9 cellular contexts compared by ENCODE assay signal in the genomic region with DNA sequence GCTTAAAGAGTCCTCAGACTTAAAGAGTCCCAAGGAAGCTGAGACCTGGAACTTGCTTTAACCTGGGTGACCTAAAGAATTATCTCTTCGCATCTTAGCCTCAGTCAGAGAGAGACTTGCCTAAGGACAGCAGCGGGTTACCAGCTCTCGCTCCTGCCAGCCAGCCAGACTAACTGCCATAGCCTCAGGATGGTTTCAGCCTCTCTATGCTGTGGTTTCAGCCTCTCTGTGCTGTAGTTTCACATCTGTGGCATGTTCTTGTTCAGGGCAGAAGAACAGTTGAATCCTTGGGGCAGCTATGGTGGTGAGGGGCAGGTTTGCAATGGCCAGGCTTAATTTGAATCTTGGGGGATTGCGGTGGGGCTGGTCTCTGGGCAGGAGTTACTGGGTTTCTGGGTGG. TPM values are rescaled to one million over a fixed set of nuclear protein-coding genes. Genes with fewer than 3 reads are reported as not detected.
DNase-seq lines count a peak whose midpoint lies in the region; ATAC-seq and TF ChIP-seq lines count a peak whose summit lies in the region.
"Had no signal": no experiment of that assay in that cellular context is flagged by ENCODE, and none has a peak within 500 bp of the region (broad histone marks: within the 10 kb centered on the region; RNA-seq: fewer than 3 reads in every experiment).

No MANE protein-coding gene starts in this region.

- peaks cover 56% of the 10 kb centered on the region for H3K4me1 Mint-ChIP-seq in activated naive CD8-positive, alpha-beta T cell treated with anti-CD3 and anti-CD28 coated beads, Interleukin-2, amount 50 U/mL, for 24 hours
- H3K4me1 Mint-ChIP-seq in memory B cell: peaks cover 40% of the 10 kb centered on the region

- H3K27ac Mint-ChIP-seq in activated naive CD8-positive, alpha-beta T cell treated with anti-CD3 and anti-CD28 coated beads, Interleukin-2, amount 50 U/mL, for 24 hours: peak overlapping the region; percentile 60
- peak overlapping the region; percentile 36 for H3K27ac Mint-ChIP-seq in memory B cell

- H3K27me3 ChIP-seq in left ventricle myocardium inferior (ENCODE audit: low read depth) (no peaks in the 10 kb centered on the region), uterus (no peaks in the 10 kb centered on the region)

- H3K9me3 Mint-ChIP-seq in activated naive CD8-positive, alpha-beta T cell treated with anti-CD3 and anti-CD28 coated beads, Interleukin-2, amount 50 U/mL, for 24 hours: no peaks in the 10 kb centered on the region
- H3K9me3 Mint-ChIP-seq in memory B cell: no peaks in the 10 kb centered on the region

- H3K4me3 ChIP-seq in left ventricle myocardium inferior (peak overlapping the region; percentile 80), uterus (no peak overlapping the region)

- TF ChIP-seq POLR2A in uterus (IDR thresholded peaks at IDR 0.05): no peak

- no peaks in the 10 kb centered on the region for H3K9me3 ChIP-seq in left ventricle myocardium inferior (replicated peaks)
- no peaks in the 10 kb centered on the region for H3K9me3 ChIP-seq in uterus

- intact Hi-C loops in left ventricle myocardium inferior (cut with micrococcal nuclease) (no loop called here), Right ventricle myocardium inferior (cut with DNase I) (no loop called here), uterus (cut with DNase I; ENCODE audit: low total_unique reads) (no loop called here)

- peaks cover 5% of the 10 kb centered on the region for H3K36me3 Mint-ChIP-seq in activated naive CD8-positive, alpha-beta T cell treated with anti-CD3 and anti-CD28 coated beads, Interleukin-2, amount 50 U/mL, for 24 hours (ENCODE audit: low read depth)
- peaks cover 4% of the 10 kb centered on the region for H3K36me3 Mint-ChIP-seq in memory B cell

- peak overlapping the region; percentile 68 for H3K4me3 Mint-ChIP-seq in activated naive CD8-positive, alpha-beta T cell treated with anti-CD3 and anti-CD28 coated beads, Interleukin-2, amount 50 U/mL, for 24 hours
- peak overlapping the region; percentile 95 for H3K4me3 Mint-ChIP-seq in memory B cell

- H3K27me3 Mint-ChIP-seq in activated naive CD8-positive, alpha-beta T cell treated with anti-CD3 and anti-CD28 coated beads, Interleukin-2, amount 50 U/mL, for 24 hours: no peaks in the 10 kb centered on the region
- no peaks in the 10 kb centered on the region for H3K27me3 Mint-ChIP-seq in memory B cell

- TF ChIP-seq CTCF in left ventricle myocardium inferior (IDR thresholded peaks at IDR 0.05; ENCODE audit: borderline replicate concordance): no peak
- no peak for TF ChIP-seq CTCF in uterus (IDR thresholded peaks at IDR 0.05)

- H3K27ac ChIP-seq in left ventricle myocardium inferior (replicated peaks) (peak overlapping the region; percentile 87), uterus (peak overlapping the region; percentile 4 to 97)
- H3K27ac ChIP-seq: C4-2B had no signal

- H3K36me3 ChIP-seq in left ventricle myocardium inferior (peaks cover 8% of the 10 kb centered on the region), uterus (no peaks in the 10 kb centered on the region)

- no peak for ATAC-seq in Right ventricle myocardium inferior
- ATAC-seq in activated naive CD8-positive, alpha-beta T cell treated with anti-CD3 and anti-CD28 coated beads, Interleukin-2, amount 50 U/mL, for 24 hours: no peak
- ATAC-seq in memory B cell (ENCODE audit: low read depth): no peak

- CTCF ChIA-PET in HEK293T (lab: Yijun Ruan, JAX): interaction anchor here (1.3 to 1.7 kb wide), 2 partner anchors 27 to 80 kb away, joined by 5 to 7 read pairs; no protein-coding TSS in a partner anchor

- DNase-seq in left ventricle myocardium inferior: no peak
- DNase-seq in Right ventricle myocardium inferior (ENCODE audit: missing footprints): no peak
- no peak for DNase-seq in activated naive CD8-positive, alpha-beta T cell treated with anti-CD3 and anti-CD28 coated beads, Interleukin-2, amount 50 U/mL, for 24 hours
- no peak for DNase-seq in memory B cell (ENCODE audit: low spot score in 2 of 2)
- DNase-seq in uterus: no peak
- no peak for DNase-seq in activated gamma-delta T cell treated with Interleukin-2 at 50 U/mL for 16 hours
- DNase-seq in inferior parietal cortex (ENCODE audit: extremely low spot score): no peak
- DNase-seq in HEK293T (ENCODE audit: extremely low spot score): no peak

- peaks cover 95% of the 10 kb centered on the region for H3K4me1 ChIP-seq in left ventricle myocardium inferior
- peaks cover 6 to 27% of the 10 kb centered on the region in 2 donors for H3K4me1 ChIP-seq in uterus

- POLR2A ChIA-PET in HEK293T (lab: Yijun Ruan, JAX): interaction anchor here (0.8 to 16.9 kb wide), 8 partner anchors 9 to 113 kb away, joined by 3 to 264 read pairs (median 4); a partner anchor contains a TSS

TF ChIP-seq in HEK293T, 16 proteins besides CTCF, POLR2A, EP300 and RAD21:
- TF ChIP-seq NFRKB (IDR thresholded peaks at IDR 0.05) (no peak), HDGF (IDR thresholded peaks at IDR 0.05; ENCODE audit: borderline replicate concordance) (no peak), SP1 (IDR thresholded peaks at IDR 0.05) (no peak), FOXK2 (IDR thresholded peaks at IDR 0.05) (no peak), TARDBP (IDR thresholded peaks at IDR 0.05) (no peak), ELF4 (IDR thresholded peaks at IDR 0.05) (no peak), FOXA1 (IDR thresholded peaks at IDR 0.05) (no peak), CTBP1 (IDR thresholded peaks at IDR 0.05; ENCODE audit: borderline replicate concordance) (no peak), L3MBTL2 (conservative IDR thresholded peaks at IDR 0.05) (no peak), SUZ12 (IDR thresholded peaks at IDR 0.05) (no peak), ZNF384 (IDR thresholded peaks at IDR 0.05) (no peak), ARNT (IDR thresholded peaks at IDR 0.05) (no peak), LEF1 (IDR thresholded peaks at IDR 0.05; ENCODE audit: borderline replicate concordance) (no peak)
- TF ChIP-seq, protein P1, sequence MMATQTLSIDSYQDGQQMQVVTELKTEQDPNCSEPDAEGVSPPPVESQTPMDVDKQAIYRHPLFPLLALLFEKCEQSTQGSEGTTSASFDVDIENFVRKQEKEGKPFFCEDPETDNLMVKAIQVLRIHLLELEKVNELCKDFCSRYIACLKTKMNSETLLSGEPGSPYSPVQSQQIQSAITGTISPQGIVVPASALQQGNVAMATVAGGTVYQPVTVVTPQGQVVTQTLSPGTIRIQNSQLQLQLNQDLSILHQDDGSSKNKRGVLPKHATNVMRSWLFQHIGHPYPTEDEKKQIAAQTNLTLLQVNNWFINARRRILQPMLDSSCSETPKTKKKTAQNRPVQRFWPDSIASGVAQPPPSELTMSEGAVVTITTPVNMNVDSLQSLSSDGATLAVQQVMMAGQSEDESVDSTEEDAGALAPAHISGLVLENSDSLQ (IDR thresholded peaks at IDR 0.05): no peak

RNA-seq across cellular contexts. Expression of a gene that starts 2.3 kb away (rescaled TPM):
- total RNA-seq in left ventricle myocardium inferior: 8.4 TPM
- total RNA-seq in Right ventricle myocardium inferior: 8.2 TPM
- 100 to 1,000 TPM in 1 of 4 donors, 10 to 100 TPM in 3; 15.9 to 160 (median 41.5) TPM for total RNA-seq in uterus

RNA-seq across cellular contexts. Expression of a gene that starts 6.3 kb away (rescaled TPM):
- 5.0 TPM for total RNA-seq in left ventricle myocardium inferior
- total RNA-seq in Right ventricle myocardium inferior: 5.6 TPM
- total RNA-seq in uterus: 1 to 10 TPM in 2 of 4 donors, under 1 TPM in 1, not detected in 1; 0.29 to 5.9 (median 5.3) TPM

RNA-seq across cellular contexts. Expression of a gene that starts 33.9 kb away (rescaled TPM):
- total RNA-seq in left ventricle myocardium inferior (405 TPM), Right ventricle myocardium inferior (457 TPM), uterus (100 to 1,000 TPM in 3 of 4 donors, 10 to 100 TPM in 1; 33.6 to 932 (median 120) TPM)

RNA-seq across cellular contexts. Expression of a gene that starts 34.2 kb away (rescaled TPM):
- total RNA-seq in left ventricle myocardium inferior (0.44 TPM), Right ventricle myocardium inferior (0.54 TPM), uterus (under 1 TPM in 2 of 4 donors, not detected in 2; under 0.01 to 0.35 TPM)

RNA-seq across cellular contexts. Expression of a gene that starts 55.1 kb away (rescaled TPM):
- total RNA-seq in left ventricle myocardium inferior (40.6 TPM), Right ventricle myocardium inferior (51.6 TPM), uterus (100 to 1,000 TPM in 1 of 4 donors, 10 to 100 TPM in 3; 16.1 to 108 (median 56.8) TPM)
